ENCODE assay signal across 8 cellular contexts in the genomic region with DNA sequence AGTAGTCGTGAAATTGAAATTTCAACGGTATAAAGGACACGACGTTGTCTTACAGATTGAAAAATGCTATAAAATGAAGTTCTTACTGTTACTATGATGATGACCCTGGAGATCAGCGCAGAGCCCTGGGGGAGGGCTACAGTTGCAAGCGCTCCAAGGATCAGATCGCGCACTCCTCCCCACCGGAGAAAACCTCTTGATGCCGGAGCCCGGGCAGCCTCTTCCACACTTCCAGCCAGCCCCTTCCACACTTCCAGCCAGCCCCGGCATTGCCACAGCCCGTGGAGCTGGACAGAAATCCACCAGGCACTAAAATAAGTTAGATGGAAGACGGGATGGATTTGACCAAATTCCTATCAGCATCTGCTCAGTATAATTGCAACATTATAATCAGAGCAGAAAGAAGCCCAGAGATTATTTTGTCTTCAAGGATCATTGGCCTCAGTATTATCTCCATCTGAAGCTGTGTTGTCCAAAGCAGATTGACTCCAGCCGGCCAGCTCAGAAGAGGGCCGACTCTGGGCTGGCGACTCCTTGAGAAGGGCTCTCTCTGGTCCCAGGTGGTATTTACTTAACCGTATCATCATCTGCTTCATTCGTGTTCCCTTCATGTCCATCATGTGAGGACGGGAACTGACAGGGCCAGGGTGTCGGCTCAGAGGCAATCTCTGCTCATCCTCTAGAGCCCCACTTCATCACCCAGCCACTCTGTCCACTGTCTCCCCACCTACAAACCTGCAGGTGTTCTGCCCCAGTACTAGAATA. TPM values are rescaled to one million over a fixed set of nuclear protein-coding genes. Genes with fewer than 3 reads are reported as not detected.
DNase-seq lines count a peak whose midpoint lies in the region; ATAC-seq and TF ChIP-seq lines count a peak whose summit lies in the region.

No MANE protein-coding gene starts in this region.

- H3K9me3 ChIP-seq in GM23248 (ENCODE audit: low read depth) (no peaks in the 10 kb centered on the region), SK-N-MC (ENCODE audit: low read depth, low read length) (no peaks in the 10 kb centered on the region), fibroblast of lung (ENCODE audit: control insufficient read depth, insufficient read depth, low read depth, low read length) (no peaks in the 10 kb centered on the region)

- no peaks in the 10 kb centered on the region for H4K20me1 ChIP-seq in GM23248 (ENCODE audit: insufficient read depth)
- H4K20me1 ChIP-seq in fibroblast of lung (ENCODE audit: control insufficient read depth, extremely low read depth, insufficient read depth, low read length) = no peaks in the 10 kb centered on the region

- H3K36me3 ChIP-seq in GM23248 (ENCODE audit: low read depth) (no peaks in the 10 kb centered on the region), SK-N-MC (ENCODE audit: insufficient read depth, low read length) (no peaks in the 10 kb centered on the region), fibroblast of lung (ENCODE audit: control insufficient read depth, insufficient read depth, low read length) (no peaks in the 10 kb centered on the region)

- H3K27me3 ChIP-seq in GM23248 (replicated peaks; ENCODE audit: insufficient read depth) (no peaks in the 10 kb centered on the region), fibroblast of lung (ENCODE audit: control insufficient read depth, insufficient read depth, low read length) (no peaks in the 10 kb centered on the region)

- TF ChIP-seq CTCF in fibroblast of lung (conservative IDR thresholded peaks at IDR 0.05 in 1 of 2, IDR thresholded peaks at IDR 0.05 in 1 of 2; ENCODE audit: low read depth in 1 of 2, low read length in 2 of 2) = no peak

- H3K27ac ChIP-seq in GM23248 (no peak overlapping the region), SK-N-MC (no peak overlapping the region), fibroblast of lung (ENCODE audit: insufficient read depth, low read length) (no peak overlapping the region)

- ATAC-seq in sciatic nerve (peak; percentile 18), HG03565 (IDR thresholded peaks at IDR 0.05; ENCODE audit: unreplicated experiment) (no peak)

- H3K9me2 ChIP-seq in GM23248 (ENCODE audit: insufficient read depth) = no peaks in the 10 kb centered on the region

- H3K79me2 ChIP-seq in GM23248 (ENCODE audit: insufficient read depth) = peaks cover 6% of the 10 kb centered on the region; the same call in 1 of the 2 replicates
- H3K79me2 ChIP-seq in fibroblast of lung (ENCODE audit: control insufficient read depth, insufficient read depth, low read length) = no peaks in the 10 kb centered on the region

- peaks cover 10% of the 10 kb centered on the region; the same call in 1 of the 2 replicates for H3F3A ChIP-seq in GM23248 (ENCODE audit: insufficient read depth)

- H3K9ac ChIP-seq in GM23248 = peak overlapping the region; percentile 81
- peak overlapping the region; percentile 79 for H3K9ac ChIP-seq in SK-N-MC (ENCODE audit: insufficient read length)
- H3K9ac ChIP-seq in fibroblast of lung (ENCODE audit: insufficient read depth, low read length) = no peak overlapping the region

- H3K4me1 ChIP-seq in GM23248 (ENCODE audit: insufficient read depth) (peaks cover 10% of the 10 kb centered on the region), fibroblast of lung (ENCODE audit: control insufficient read depth, extremely low read depth, insufficient read depth, low read length) (peaks cover 2% of the 10 kb centered on the region)

- peak overlapping the region; percentile 87 for H3K4me3 ChIP-seq in GM23248
- H3K4me3 ChIP-seq in SK-N-MC = peak overlapping the region; percentile 89
- H3K4me3 ChIP-seq in fibroblast of lung (replicated peaks in 1 of 4; ENCODE audit: control extremely low read depth in 1 of 4, insufficient read depth in 1 of 4, low read depth in 3 of 4, low read length in 4 of 4) = peak overlapping the region; percentile 33 to 70 (median 46)

- in situ Hi-C loops in GM23248 (cut with MboI) (no loop called here), KBM-7 (cut with MboI; ENCODE audit: low pct_unique_long_range_greater_than_20kb, low sequenced_read_pairs) (no loop called here)

- DNase-seq in GM23248 (no peak), SK-N-MC (ENCODE audit: low read depth, low spot score) (no peak), fibroblast of lung (ENCODE audit: low read depth in 2 of 2) (no peak), sciatic nerve (ENCODE audit: low spot score) (peak; percentile 65), SIG-M5 treated with dmso at 0.1 percent for 504 hours (lab: John Stamatoyannopoulos, UW; ENCODE audit: unreplicated experiment) (no peak), KBM-7 (no peak)
- no peak for DNase-seq in effector CD4-positive, alpha-beta T cell

- WGBS in GM23248 (ENCODE audit: low coverage in 1 of 2, low lambda C conversion rate in 2 of 2, missing lambda C conversion rate in 2 of 2), 2 experiments = 70% methylated on average over 21 of the region's 21 CpGs

- H3K4me2 ChIP-seq in GM23248 (ENCODE audit: unreplicated experiment) = peak overlapping the region; percentile 95
- H3K4me2 ChIP-seq in fibroblast of lung (ENCODE audit: extremely low read depth, insufficient read depth, low read length) = peak overlapping the region; percentile 92

- peak overlapping the region; percentile 96 for H2AFZ ChIP-seq in GM23248
- peak overlapping the region; percentile 98 for H2AFZ ChIP-seq in fibroblast of lung (ENCODE audit: low read length)

- intact Hi-C loops in sciatic nerve (cut with DNase I) = loop anchor here (10.0 kb wide), 2 partner anchors 110 to 200 kb away; no protein-coding TSS in a partner anchor

RNA-seq across cellular contexts. Expression of a gene that starts 0.8 kb away (rescaled TPM):
- 25.1 and 33.9 TPM in 2 replicates for total RNA-seq in GM23248 (2014; rRNA removed; shearing (Covaris generic))
- polyA plus RNA-seq in GM23248 (2016; fragmentation: Nextera tagmentation; extraction: Ambion mirVana) (6.1 and 6.6 TPM in 2 replicates), fibroblast of lung (10.8 and 19.2 TPM in 2 replicates)
- total RNA-seq in fibroblast of lung (12.1 and 22.6 TPM in 2 replicates), sciatic nerve (131 TPM)
- 15.0 and 18.4 TPM in 2 replicates for polyA plus RNA-seq in fibroblast of lung (2012)
- polyA minus RNA-seq in fibroblast of lung (ENCODE audit: low replicate concordance) = 33.1 and 45.2 TPM in 2 replicates

RNA-seq across cellular contexts. Expression of a gene that starts 52.7 kb away (rescaled TPM):
- 32.2 and 34.1 TPM in 2 replicates for total RNA-seq in GM23248 (2014; rRNA removed; shearing (Covaris generic))
- 4.0 and 4.7 TPM in 2 replicates for polyA plus RNA-seq in GM23248 (2016; fragmentation: Nextera tagmentation; extraction: Ambion mirVana)
- 7.4 and 13.2 TPM in 2 replicates for total RNA-seq in fibroblast of lung
- 14.5 and 21.0 TPM in 2 replicates for polyA plus RNA-seq in fibroblast of lung
- 23.9 and 28.2 TPM in 2 replicates for polyA plus RNA-seq in fibroblast of lung (2012)
- polyA minus RNA-seq in fibroblast of lung (ENCODE audit: low replicate concordance) = 74.8 and 81.1 TPM in 2 replicates
- total RNA-seq in sciatic nerve = 25.9 TPM
